In genomic region chr2:194304191-194304590, GRCh38 we compare ENCODE assay signal across 20 cellular contexts.
DNase-seq lines count a peak whose midpoint lies in the region; TF ChIP-seq lines count a peak whose summit lies in the region.
"Had no signal": no experiment of that assay in that cellular context is flagged by ENCODE, and none has a peak within 500 bp of the region (broad histone marks: within the 10 kb centered on the region; RNA-seq: fewer than 3 reads in every experiment).

No MANE protein-coding gene starts in this region.

- no peak overlapping the region for H3K9ac ChIP-seq in SU-DHL-6 (ENCODE audit: low read length)
- H3K9ac ChIP-seq: BLaER1 had no signal

- no peaks in the 10 kb centered on the region for H3K79me2 ChIP-seq in SU-DHL-6 (ENCODE audit: insufficient read depth, low read length)

- H3K36me3 Mint-ChIP-seq in activated CD4-positive, alpha-beta T cell treated with anti-CD3 and anti-CD28 coated beads, Interleukin-2, amount 10 ng/mL, durations not matched to agents 7 days and 5 days (ENCODE audit: low read depth), result no peaks in the 10 kb centered on the region
- H3K36me3 Mint-ChIP-seq: CD4-positive, CD25-positive, alpha-beta regulatory T cell; CD8-positive, alpha-beta T cell had no signal

- H2AFZ ChIP-seq in SU-DHL-6 (ENCODE audit: low read depth, low read length, severe bottlenecking), result peak overlapping the region; percentile 60

- no peaks in the 10 kb centered on the region for H3F3A ChIP-seq in SU-DHL-6 (ENCODE audit: insufficient read depth)

- no peak overlapping the region for H3K27ac ChIP-seq in SU-DHL-6 (ENCODE audit: low read depth, low read length)
- H3K27ac ChIP-seq: 22Rv1, BLaER1, C4-2B had no signal

- H3K27me3 Mint-ChIP-seq in activated CD4-positive, alpha-beta T cell treated with anti-CD3 and anti-CD28 coated beads, Interleukin-2, amount 10 ng/mL, durations not matched to agents 7 days and 5 days, result no peaks in the 10 kb centered on the region
- H3K27me3 Mint-ChIP-seq: B cell; CD4-positive, CD25-positive, alpha-beta regulatory T cell had no signal

- no peak overlapping the region for H3K4me2 ChIP-seq in SU-DHL-6 (ENCODE audit: low read depth, low read length, poor library complexity, severe bottlenecking)
- H3K4me2 ChIP-seq: BLaER1 had no signal

- CTCF ChIA-PET in activated CD4-positive, alpha-beta T cell treated with anti-CD3 and anti-CD28 coated beads, Interleukin-2, amount 10 ng/mL, durations not matched to agents 7 days and 5 days (lab: Charles Lee), result no interaction called here

- TF ChIP-seq CTCF in SU-DHL-6 (IDR thresholded peaks at IDR 0.05; ENCODE audit: insufficient read depth, low read length, poor library complexity, severe bottlenecking), result no peak

- H3K36me3 ChIP-seq in SU-DHL-6 (ENCODE audit: low read length), result no peaks in the 10 kb centered on the region
- H3K36me3 ChIP-seq: BLaER1, HAP-1 had no signal

- POLR2A ChIA-PET in activated CD4-positive, alpha-beta T cell treated with anti-CD3 and anti-CD28 coated beads, Interleukin-2, amount 10 ng/mL, durations not matched to agents 7 days and 5 days (lab: Charles Lee), result no interaction called here

- H3K4me3 Mint-ChIP-seq in activated CD4-positive, alpha-beta T cell treated with anti-CD3 and anti-CD28 coated beads, Interleukin-2, amount 10 ng/mL, durations not matched to agents 7 days and 5 days, result no peak overlapping the region
- H3K4me3 Mint-ChIP-seq: B cell; CD4-positive, CD25-positive, alpha-beta regulatory T cell; CD8-positive, alpha-beta T cell; HFFc6 had no signal

- H3K4me3 ChIP-seq in SU-DHL-6 (ENCODE audit: insufficient read depth, low read length, poor library complexity, severe bottlenecking), result no peak overlapping the region
- H3K4me3 ChIP-seq: BLaER1, HAP-1 had no signal

- DNase-seq in DMS 273 (lab: John Stamatoyannopoulos, UW; ENCODE audit: unreplicated experiment), result peak; percentile 46
- DNase-seq in DMS 273 treated with DMSO at 0.1 percent for 48 hours (lab: John Stamatoyannopoulos, UW), result no peak
- DNase-seq in NCI-H2171 (lab: John Stamatoyannopoulos, UW), result peak; percentile 44
- DNase-seq in cerebellum (ENCODE audit: low spot score), result peak; percentile 6
- DNase-seq in activated CD4-positive, alpha-beta T cell treated with anti-CD3 and anti-CD28 coated beads, Interleukin-2, amount 10 ng/mL, durations not matched to agents 7 days and 5 days, result no peak
- DNase-seq in activated CD4-positive, alpha-beta T cell treated with anti-CD3 and anti-CD28 coated beads for 1 hour, result no peak
- DNase-seq in COLO668 (lab: John Stamatoyannopoulos, UW; ENCODE audit: unreplicated experiment), result no peak
- DNase-seq: CD4-positive, CD25-positive, alpha-beta regulatory T cell; CD8-positive, alpha-beta T cell; DMS79; EL; GF-D8; GOT3; HFFc6 had no signal

- H4K20me1 ChIP-seq in SU-DHL-6 (ENCODE audit: low read depth, low read length), result no peaks in the 10 kb centered on the region
- H4K20me1 ChIP-seq: BLaER1 had no signal

- H3K27ac Mint-ChIP-seq in activated CD4-positive, alpha-beta T cell treated with anti-CD3 and anti-CD28 coated beads, Interleukin-2, amount 10 ng/mL, durations not matched to agents 7 days and 5 days, result no peak overlapping the region
- H3K27ac Mint-ChIP-seq: B cell; CD4-positive, CD25-positive, alpha-beta regulatory T cell; CD8-positive, alpha-beta T cell; HFFc6 had no signal

- H3K27me3 ChIP-seq in SU-DHL-6 (ENCODE audit: low read length), result no peaks in the 10 kb centered on the region
- H3K27me3 ChIP-seq: BLaER1 had no signal

- no peaks in the 10 kb centered on the region for H3K4me1 Mint-ChIP-seq in activated CD4-positive, alpha-beta T cell treated with anti-CD3 and anti-CD28 coated beads, Interleukin-2, amount 10 ng/mL, durations not matched to agents 7 days and 5 days
- H3K4me1 Mint-ChIP-seq: B cell; CD4-positive, CD25-positive, alpha-beta regulatory T cell had no signal

- H3K9me3 Mint-ChIP-seq in activated CD4-positive, alpha-beta T cell treated with anti-CD3 and anti-CD28 coated beads, Interleukin-2, amount 10 ng/mL, durations not matched to agents 7 days and 5 days, result no peaks in the 10 kb centered on the region
- H3K9me3 Mint-ChIP-seq: CD8-positive, alpha-beta T cell had no signal

- H3K9me3 ChIP-seq in SU-DHL-6 (ENCODE audit: insufficient read depth, low read length), result no peaks in the 10 kb centered on the region
- H3K9me3 ChIP-seq: BLaER1, HAP-1 had no signal

- no peaks in the 10 kb centered on the region for H3K9me2 ChIP-seq in SU-DHL-6 (replicated peaks; ENCODE audit: insufficient read depth, low read length)

Comparison
In these comparisons a context has a peak if more than half of its experiments do, and no peak if none do; other contexts are left out.
1. DNase-seq: peak in DMS 273 (single experiment), NCI-H2171 (single experiment) and cerebellum (single experiment); none in DMS 273 treated with DMSO at 0.1 percent for 48 hours (single experiment), activated CD4-positive, alpha-beta T cell treated with anti-CD3 and anti-CD28 coated beads, Interleukin-2, amount 10 ng/mL, durations not matched to agents 7 days and 5 days (single experiment), activated CD4-positive, alpha-beta T cell treated with anti-CD3 and anti-CD28 coated beads for 1 hour (single experiment) and COLO668 (single experiment).